ENCODE assay signal across 17 cellular contexts in the genomic region with DNA sequence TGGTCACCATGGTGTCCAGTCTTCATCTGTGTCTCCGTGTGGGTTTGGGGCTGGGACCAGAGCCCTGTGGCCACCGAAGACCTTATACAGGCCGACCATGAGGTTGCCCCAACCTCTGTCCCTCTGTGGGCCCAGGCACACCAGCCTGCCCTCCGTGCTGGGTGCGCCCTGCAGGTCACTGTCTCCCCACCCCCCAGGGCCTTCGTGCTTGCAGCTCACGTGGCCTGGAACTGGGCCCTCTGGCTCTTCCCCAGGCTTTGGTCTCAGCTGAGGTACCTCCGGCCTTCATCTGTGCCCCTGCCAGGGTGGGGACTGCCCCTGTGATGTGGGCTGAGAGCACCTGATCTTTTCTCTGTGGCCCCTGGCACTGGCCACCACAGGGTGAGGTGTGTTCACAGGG.
DNase-seq lines count a peak whose midpoint lies in the region; ATAC-seq and TF ChIP-seq lines count a peak whose summit lies in the region.
"Had no signal": no experiment of that assay in that cellular context is flagged by ENCODE, and none has a peak within 500 bp of the region (broad histone marks: within the 10 kb centered on the region; RNA-seq: fewer than 3 reads in every experiment).

No MANE protein-coding gene starts in this region.

- no peak overlapping the region for H3K4me2 ChIP-seq in neuronal stem cell (ENCODE audit: insufficient read depth, low read length, poor library complexity, severe bottlenecking)

- no peak overlapping the region for H3K23ac ChIP-seq in neuronal stem cell (ENCODE audit: low read depth, low read length, poor library complexity)

- no peak overlapping the region for H4K91ac ChIP-seq in neuronal stem cell (ENCODE audit: low read depth, low read length, poor library complexity)

- no peak overlapping the region for H3K14ac ChIP-seq in neuronal stem cell (ENCODE audit: low read length)

- ATAC-seq in GM18907 (IDR thresholded peaks at IDR 0.05; ENCODE audit: unreplicated experiment) = no peak

- peak overlapping the region; percentile 57 for H2BK5ac ChIP-seq in neuronal stem cell (ENCODE audit: low read length)

- H3K27me3 ChIP-seq in esophagus muscularis mucosa (no peaks in the 10 kb centered on the region), neuronal stem cell (ENCODE audit: control insufficient read depth in 3 of 3, insufficient read depth in 3 of 3, low read depth in 1 of 3, low read length in 3 of 3) (no peaks in the 10 kb centered on the region), tibial nerve (no peaks in the 10 kb centered on the region)
- H3K27me3 ChIP-seq: MG63 had no signal

- H2BK15ac ChIP-seq in neuronal stem cell (ENCODE audit: low read length) = no peak overlapping the region

- intact Hi-C loops in esophagus muscularis mucosa (cut with DNase I) = no loop called here

- H3K79me1 ChIP-seq in neuronal stem cell (ENCODE audit: low read depth, low read length) = peaks cover 6% of the 10 kb centered on the region

- H2BK12ac ChIP-seq in neuronal stem cell (ENCODE audit: low read length) = no peak overlapping the region

- H2BK120ac ChIP-seq in neuronal stem cell (ENCODE audit: low read depth, low read length) = no peak overlapping the region

- H3K4me1 ChIP-seq in esophagus muscularis mucosa (peaks cover 68 to 95% (median 86%) of the 10 kb centered on the region in 4 donors), neuronal stem cell (ENCODE audit: control insufficient read depth in 2 of 2, insufficient read depth in 1 of 2, low read depth in 1 of 2, low read length in 2 of 2) (no peaks in the 10 kb centered on the region), tibial nerve (peaks cover 0 to 92% (median 37%) of the 10 kb centered on the region in 4 donors)

- WGBS in esophagus muscularis mucosa = 71% methylated on average over 1 of the region's 8 CpGs
- no CpG with 5 or more reads among the region's 8 CpGs for WGBS in neuronal stem cell (ENCODE audit: extremely low coverage in 2 of 2, insufficient read length in 2 of 2, insufficient replicate concordance in 1 of 2), 2 donors
- 49 to 50% methylated on average over 5 to 8 of the region's 8 CpGs for WGBS in tibial nerve, 2 donors

- H2AFZ ChIP-seq in neuronal stem cell (ENCODE audit: low read length) = no peak overlapping the region

- H3K18ac ChIP-seq in neuronal stem cell (ENCODE audit: low read length) = peak overlapping the region; percentile 11

- H4K8ac ChIP-seq in neuronal stem cell (ENCODE audit: low read depth, low read length) = no peak overlapping the region

- no peaks in the 10 kb centered on the region for H3K9me3 ChIP-seq in esophagus muscularis mucosa
- no peaks in the 10 kb centered on the region for H3K9me3 ChIP-seq in neuronal stem cell (replicated peaks in 1 of 2; ENCODE audit: control insufficient read depth in 2 of 2, insufficient read depth in 1 of 2, low read depth in 1 of 2, low read length in 2 of 2)
- no peaks in the 10 kb centered on the region for H3K9me3 ChIP-seq in tibial nerve
- H3K9me3 ChIP-seq: MG63 had no signal

- H3K27ac ChIP-seq in angular gyrus (ENCODE audit: low read depth, low read length) (peak overlapping the region; percentile 22), esophagus muscularis mucosa (replicated peaks in 1 of 4) (peak overlapping the region in 3 of 4 donors; percentile 17 to 57 (median 44)), neuronal stem cell (replicated peaks; ENCODE audit: low read length) (no peak overlapping the region), tibial nerve (peak overlapping the region in 3 of 4 donors; percentile 22 to 86 (median 60))

- H3K9ac ChIP-seq in neuronal stem cell (ENCODE audit: low read depth, low read length, poor library complexity) = peak overlapping the region; percentile 60

- DNase-seq in esophagus muscularis mucosa (ENCODE audit: extremely low spot score) (no peak), neuronal stem cell (ENCODE audit: low spot score) (no peak), tibial nerve (ENCODE audit: low spot score in 2 of 2) (no peak), superior temporal gyrus (ENCODE audit: extremely low spot score) (no peak), hypothalamus (lab: John Stamatoyannopoulos, UW) (no peak)
- DNase-seq: Calu3; CD4-positive, alpha-beta T cell; DMS53; H9; IMR-90; Karpas-422; MG63; NCI-H2107; NCI-H226; SIG-M5 had no signal

- H3K4me3 ChIP-seq in esophagus muscularis mucosa (no peak overlapping the region), neuronal stem cell (ENCODE audit: low read length in 2 of 2) (no peak overlapping the region), tibial nerve (no peak overlapping the region)
- H3K4me3 ChIP-seq: MG63 had no signal

- no peak overlapping the region for H3K4ac ChIP-seq in neuronal stem cell (ENCODE audit: low read length)

- TF ChIP-seq CTCF in esophagus muscularis mucosa (IDR thresholded peaks at IDR 0.05) (no peak), tibial nerve (IDR thresholded peaks at IDR 0.05) (no peak)

- H3K36me3 ChIP-seq in esophagus muscularis mucosa (peaks cover 10 to 71% (median 59%) of the 10 kb centered on the region in 4 donors), neuronal stem cell (replicated peaks in 1 of 2; ENCODE audit: control insufficient read depth in 2 of 2, insufficient read depth in 2 of 2, low read length in 2 of 2) (peaks cover 21 to 42% of the 10 kb centered on the region in 2 donors), tibial nerve (peaks cover 0 to 78% (median 7%) of the 10 kb centered on the region in 3 donors)

- H2AK5ac ChIP-seq in neuronal stem cell (ENCODE audit: low read depth, low read length) = no peak overlapping the region

- TF ChIP-seq EP300 in esophagus muscularis mucosa (IDR thresholded peaks at IDR 0.05) (no peak), tibial nerve (IDR thresholded peaks at IDR 0.05) (no peak)

- no peak for TF ChIP-seq POLR2A in esophagus muscularis mucosa (IDR thresholded peaks at IDR 0.05; ENCODE audit: low read depth)
- TF ChIP-seq POLR2A in tibial nerve (IDR thresholded peaks at IDR 0.05) = no peak
